In genomic region chr3:97763586-97764148, GRCh38 we compare ENCODE assay signal across 8 cellular contexts. TPM values are rescaled to one million over a fixed set of nuclear protein-coding genes. Genes with fewer than 3 reads are reported as not detected.
DNase-seq lines count a peak whose midpoint lies in the region; ATAC-seq and TF ChIP-seq lines count a peak whose summit lies in the region.

No MANE protein-coding gene starts in this region.

- H3K9me3 ChIP-seq in DND-41 (ENCODE audit: insufficient read depth, low read length, severe bottlenecking) (no peaks in the 10 kb centered on the region), MG63 (no peaks in the 10 kb centered on the region), neural progenitor cell (ENCODE audit: low read depth) (no peaks in the 10 kb centered on the region)

- H3K4me1 ChIP-seq in DND-41 (ENCODE audit: insufficient read depth, low read length) (peaks cover 35% of the 10 kb centered on the region), neural progenitor cell (peaks cover 23% of the 10 kb centered on the region)

- DNase-seq in DND-41 (no peak), MG63 (no peak), neural progenitor cell (ENCODE audit: low spot score) (peak; percentile 39), mesenteric fat pad (ENCODE audit: low spot score) (no peak), NCI-H1930 (lab: John Stamatoyannopoulos, UW) (no peak)
- DNase-seq in effector CD8-positive, alpha-beta T cell (lab: John Stamatoyannopoulos, UW): no peak

- intact Hi-C loops in dendritic cell treated with granulocyte-macrophage colony-stimulating factor and Interleukin-4, amounts not matched to agents 40 ng/mL and 50 ng/mL, for 4 days (cut with micrococcal nuclease): loop anchor here (2.0 to 5.0 kb wide), 2 partner anchors 759 to 1139 kb away; partner anchors contain the start of genes CLDND1 and DCBLD2

- H3K4me3 ChIP-seq in DND-41 (ENCODE audit: low read depth in 1 of 2, low read length in 2 of 2) (peak overlapping the region; percentile 65 to 92; a peak in 3 of 4 replicates), MG63 (peak overlapping the region; percentile 83), neural progenitor cell (peak overlapping the region; percentile 92)

- H4K20me1 ChIP-seq in DND-41 (ENCODE audit: insufficient read depth, low read length) (no peaks in the 10 kb centered on the region), neural progenitor cell (ENCODE audit: low read depth) (peaks cover 3% of the 10 kb centered on the region)

- H3K27ac Mint-ChIP-seq in dendritic cell treated with granulocyte-macrophage colony-stimulating factor and Interleukin-4, amounts not matched to agents 40 ng/mL and 50 ng/mL, for 4 days: peak overlapping the region; percentile 88
- H3K27ac Mint-ChIP-seq in neural progenitor cell: peak overlapping the region; percentile 96

- H3K9me3 Mint-ChIP-seq in dendritic cell treated with granulocyte-macrophage colony-stimulating factor and Interleukin-4, amounts not matched to agents 40 ng/mL and 50 ng/mL, for 4 days: no peaks in the 10 kb centered on the region
- H3K9me3 Mint-ChIP-seq in neural progenitor cell: no peaks in the 10 kb centered on the region

- H3K79me2 ChIP-seq in DND-41 (ENCODE audit: insufficient read depth, low read length): peaks cover 6% of the 10 kb centered on the region
- H3K79me2 ChIP-seq in neural progenitor cell (ENCODE audit: low read depth): peaks cover 26% of the 10 kb centered on the region

- H3K9ac ChIP-seq in DND-41 (ENCODE audit: low read depth, low read length) (peak overlapping the region; percentile 55), neural progenitor cell (no peak overlapping the region)

- peak overlapping the region; percentile 98 for H3K4me3 Mint-ChIP-seq in dendritic cell treated with granulocyte-macrophage colony-stimulating factor and Interleukin-4, amounts not matched to agents 40 ng/mL and 50 ng/mL, for 4 days
- peak overlapping the region; percentile 98 for H3K4me3 Mint-ChIP-seq in neural progenitor cell

- H3K4me2 ChIP-seq in DND-41 (ENCODE audit: insufficient read depth, low read length): peak overlapping the region; percentile 72
- peak overlapping the region; percentile 80 for H3K4me2 ChIP-seq in neural progenitor cell

- H2AFZ ChIP-seq in DND-41 (ENCODE audit: low read depth, low read length) (peak overlapping the region; percentile 93), neural progenitor cell (replicated peaks) (peak overlapping the region; percentile 98)

- TF ChIP-seq CTCF in DND-41 (IDR thresholded peaks at IDR 0.05; ENCODE audit: borderline replicate concordance, extremely low read depth, low read length, poor library complexity, severe bottlenecking) (no peak), neural progenitor cell (IDR thresholded peaks at IDR 0.05) (no peak)

- H3F3A ChIP-seq in neural progenitor cell (ENCODE audit: low read depth): peaks cover 21% of the 10 kb centered on the region

- H3K27ac ChIP-seq in DND-41 (ENCODE audit: low read length): peak overlapping the region; percentile 76
- peak overlapping the region; percentile 23 for H3K27ac ChIP-seq in neural progenitor cell

- H3K27me3 Mint-ChIP-seq in dendritic cell treated with granulocyte-macrophage colony-stimulating factor and Interleukin-4, amounts not matched to agents 40 ng/mL and 50 ng/mL, for 4 days: peaks cover 6% of the 10 kb centered on the region
- no peaks in the 10 kb centered on the region for H3K27me3 Mint-ChIP-seq in neural progenitor cell (ENCODE audit: insufficient read depth, low read depth)

- no peaks in the 10 kb centered on the region for H3K36me3 ChIP-seq in DND-41 (ENCODE audit: insufficient read depth, low read length)
- H3K36me3 ChIP-seq in MG63: no peaks in the 10 kb centered on the region
- no peaks in the 10 kb centered on the region for H3K36me3 ChIP-seq in neural progenitor cell

- peaks cover 21% of the 10 kb centered on the region for H3K4me1 Mint-ChIP-seq in dendritic cell treated with granulocyte-macrophage colony-stimulating factor and Interleukin-4, amounts not matched to agents 40 ng/mL and 50 ng/mL, for 4 days (ENCODE audit: low read depth)
- H3K4me1 Mint-ChIP-seq in neural progenitor cell: peaks cover 24% of the 10 kb centered on the region

- H3K27me3 ChIP-seq in DND-41 (ENCODE audit: insufficient read depth, low read length, poor library complexity): no peaks in the 10 kb centered on the region
- no peaks in the 10 kb centered on the region for H3K27me3 ChIP-seq in MG63
- no peaks in the 10 kb centered on the region for H3K27me3 ChIP-seq in neural progenitor cell

- ATAC-seq in DND-41 (ENCODE audit: insufficient read depth, low read depth): no peak
- ATAC-seq in HG03097 (IDR thresholded peaks at IDR 0.05; ENCODE audit: low FRiP score, unreplicated experiment): no peak

- peaks cover 9% of the 10 kb centered on the region for H3K36me3 Mint-ChIP-seq in dendritic cell treated with granulocyte-macrophage colony-stimulating factor and Interleukin-4, amounts not matched to agents 40 ng/mL and 50 ng/mL, for 4 days (ENCODE audit: low read depth)
- no peaks in the 10 kb centered on the region for H3K36me3 Mint-ChIP-seq in neural progenitor cell

RNA-seq across cellular contexts. Expression of gene ARL6, which starts 0.9 kb away (rescaled TPM):
- total RNA-seq in MG63 (2014; rRNA removed; shearing (Covaris generic); ENCODE audit: low replicate concordance): 14.3 and 64.9 TPM in 2 replicates
- total RNA-seq in neural progenitor cell (ENCODE audit: low replicate concordance) (8.1 and 14.2 TPM in 2 replicates), mesenteric fat pad (4.0 TPM)

RNA-seq across cellular contexts. Expression of gene CRYBG3, which starts 58.1 kb away (rescaled TPM):
- total RNA-seq in MG63 (2014; rRNA removed; shearing (Covaris generic); ENCODE audit: low replicate concordance): 5.1 and 6.5 TPM in 2 replicates
- total RNA-seq in neural progenitor cell (ENCODE audit: low replicate concordance) (9.4 and 12.3 TPM in 2 replicates), mesenteric fat pad (39.4 TPM)
